In the genomic region with DNA sequence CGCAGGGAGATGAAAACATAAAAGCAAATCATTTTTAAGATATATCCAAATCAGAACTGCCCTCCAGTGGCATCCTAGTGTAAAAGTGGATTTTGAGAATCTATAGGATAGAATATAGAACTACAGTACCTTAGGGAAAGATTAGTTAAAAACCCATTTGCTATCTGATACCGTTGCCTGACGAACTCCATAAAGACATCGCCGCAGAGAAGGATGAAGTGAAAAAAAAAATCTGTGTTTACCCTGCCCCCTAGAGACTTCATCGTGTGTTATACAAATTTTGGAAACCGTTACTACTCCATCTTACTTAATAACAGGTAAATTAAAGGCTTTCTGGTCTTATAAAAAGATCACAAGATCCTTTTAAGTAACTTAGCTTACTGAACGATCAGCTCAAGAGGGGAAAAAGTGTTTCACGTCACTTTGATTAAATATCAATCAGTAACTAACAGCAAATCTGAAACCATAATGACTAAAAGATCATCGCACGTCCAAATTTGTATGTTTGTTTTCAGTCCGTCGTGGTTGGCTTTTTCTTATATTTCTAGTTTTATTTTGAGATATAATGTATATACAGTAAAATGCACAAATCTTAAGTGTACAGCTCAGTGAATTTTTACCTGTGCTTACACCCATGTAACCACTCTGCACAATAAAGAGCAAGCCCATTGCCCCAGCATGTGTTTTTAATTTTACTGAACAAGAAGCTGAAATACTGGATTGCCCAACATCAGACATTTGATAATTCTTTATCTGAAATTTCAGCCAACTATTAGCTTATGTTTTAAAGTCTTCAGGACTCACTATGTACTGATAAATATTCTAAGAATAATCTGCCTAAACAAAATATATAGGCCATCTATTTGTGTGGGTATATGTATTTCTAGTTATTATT, we compare ENCODE assay signal across 8 cellular contexts. TPM values are rescaled to one million over a fixed set of nuclear protein-coding genes. Genes with fewer than 3 reads are reported as not detected.
DNase-seq lines count a peak whose midpoint lies in the region; ATAC-seq, FAIRE-seq and TF ChIP-seq lines count a peak whose summit lies in the region.

No MANE protein-coding gene starts in this region.

- H3K9me3 Mint-ChIP-seq in activated T-cell treated with anti-CD3 and anti-CD28 coated beads, Interleukin-2, amount 50 U/mL, for 72 hours = no peaks in the 10 kb centered on the region

- H3K79me1 ChIP-seq in H1 (ENCODE audit: low read depth, low read length) (peaks cover 6% of the 10 kb centered on the region; the same call in 1 of the 2 replicates), neuronal stem cell (ENCODE audit: low read depth, low read length) (peaks cover 3% of the 10 kb centered on the region)

- TF ChIP-seq POLR2A in H1 (IDR thresholded peaks at IDR 0.05; ENCODE audit: control extremely low read depth in 1 of 2, low read depth in 2 of 2, low read length in 2 of 2) = no peak

- no peak for TF ChIP-seq CTCF in H1 (IDR thresholded peaks at IDR 0.05; ENCODE audit: control extremely low read depth in 1 of 3, insufficient read depth in 1 of 3, low read depth in 1 of 3, low read length in 3 of 3)

- peaks cover 4 to 9% of the 10 kb centered on the region in 2 experiments for H4K20me1 ChIP-seq in H1 (replicated peaks in 1 of 2; ENCODE audit: control insufficient read depth in 1 of 2, insufficient read depth in 2 of 2, low read length in 2 of 2)

- H2BK5ac ChIP-seq in H1 (ENCODE audit: low read depth, low read length) (no peak overlapping the region), neuronal stem cell (ENCODE audit: low read length) (no peak overlapping the region)

- H3K9me3 ChIP-seq in NT2/D1 (ENCODE audit: insufficient read depth, low read length) (no peaks in the 10 kb centered on the region), H1 (ENCODE audit: insufficient read depth in 2 of 2, low read depth in 1 of 2, low read length in 1 of 2) (no peaks in the 10 kb centered on the region), neuronal stem cell (replicated peaks in 1 of 2; ENCODE audit: control insufficient read depth in 2 of 2, insufficient read depth in 1 of 2, low read depth in 1 of 2, low read length in 2 of 2) (no peaks in the 10 kb centered on the region)

- peak overlapping the region; percentile 42 for H3K4me3 ChIP-seq in NT2/D1 (ENCODE audit: insufficient read length, low read depth)
- peak overlapping the region; percentile 42 to 98 (median 58) for H3K4me3 ChIP-seq in H1 (ENCODE audit: extremely low read depth in 1 of 4, insufficient read depth in 2 of 4, low read depth in 3 of 4, low read length in 4 of 4)
- H3K4me3 ChIP-seq in neuronal stem cell (ENCODE audit: low read length in 2 of 2) = peak overlapping the region in 1 of 2 donors; percentile 87

- H3K18ac ChIP-seq in H1 (ENCODE audit: extremely low read depth, low read length) = no peak overlapping the region
- no peak overlapping the region for H3K18ac ChIP-seq in neuronal stem cell (ENCODE audit: low read length)

- POLR2A ChIA-PET in H1 (lab: Charles Lee; ENCODE audit: partially characterized antibody) = interaction anchor here (0.6 to 6.0 kb wide), 29 partner anchors 8 to 386 kb away, joined by 3 to 87 read pairs (median 3); a partner anchor contains a TSS

- WGBS in H1 (ENCODE audit: extremely low coverage in 1 of 2, insufficient coverage in 1 of 2, insufficient read length in 1 of 2, insufficient replicate concordance in 2 of 2, low coverage in 1 of 2, low lambda C conversion rate in 2 of 2, missing lambda C conversion rate in 1 of 2), 2 experiments = 34% methylated on average over 13 of the region's 13 CpGs; no CpG with 5 or more reads in 1 of the 2 experiments
- no CpG with 5 or more reads among the region's 13 CpGs for WGBS in neuronal stem cell (ENCODE audit: extremely low coverage in 2 of 2, insufficient read length in 2 of 2, insufficient replicate concordance in 1 of 2), 2 donors

- H2BK120ac ChIP-seq in H1 (replicated peaks; ENCODE audit: low read depth, low read length) = no peak overlapping the region
- no peak overlapping the region for H2BK120ac ChIP-seq in neuronal stem cell (ENCODE audit: low read depth, low read length)

- peak overlapping the region; percentile 57; the same call in 1 of the 2 replicates for H2AFZ ChIP-seq in H1 (ENCODE audit: low read length)
- peak overlapping the region; percentile 69 for H2AFZ ChIP-seq in neuronal stem cell (ENCODE audit: low read length)

- H3K23me2 ChIP-seq in H1 (ENCODE audit: low read depth, low read length) = no peaks in the 10 kb centered on the region

- H3K27me3 ChIP-seq in NT2/D1 (ENCODE audit: insufficient read depth, insufficient read length) = no peaks in the 10 kb centered on the region
- no peaks in the 10 kb centered on the region for H3K27me3 ChIP-seq in H1 (replicated peaks in 1 of 4; ENCODE audit: control insufficient read depth in 3 of 4, extremely low read depth in 1 of 4, insufficient read depth in 3 of 4, low read length in 3 of 4)
- H3K27me3 ChIP-seq in neuronal stem cell (ENCODE audit: control insufficient read depth in 3 of 3, insufficient read depth in 3 of 3, low read depth in 1 of 3, low read length in 3 of 3) = peaks cover 0 to 2% (median 0%) of the 10 kb centered on the region in 3 experiments

- H2BK15ac ChIP-seq in H1 (ENCODE audit: low read length) (no peak overlapping the region), neuronal stem cell (ENCODE audit: low read length) (no peak overlapping the region)

- H3K14ac ChIP-seq in H1 (ENCODE audit: insufficient read length) = no peak overlapping the region
- H3K14ac ChIP-seq in neuronal stem cell (ENCODE audit: low read length) = no peak overlapping the region

- peaks cover 56% of the 10 kb centered on the region for H3K4me1 Mint-ChIP-seq in activated T-cell treated with anti-CD3 and anti-CD28 coated beads, Interleukin-2, amount 50 U/mL, for 72 hours (ENCODE audit: low read depth)

- H3K4me1 ChIP-seq in NT2/D1 (ENCODE audit: insufficient read depth, insufficient read length) (no peaks in the 10 kb centered on the region), H1 (replicated peaks in 1 of 4; ENCODE audit: control insufficient read depth in 3 of 4, insufficient read depth in 4 of 4, low read length in 3 of 4) (peaks cover 0 to 5% (median 2%) of the 10 kb centered on the region in 4 experiments; a peak in 4 of 7 replicates), neuronal stem cell (ENCODE audit: control insufficient read depth in 2 of 2, insufficient read depth in 1 of 2, low read depth in 1 of 2, low read length in 2 of 2) (peaks cover 3 to 7% of the 10 kb centered on the region in 2 donors)

- TF ChIP-seq EP300 in H1 (IDR thresholded peaks at IDR 0.05; ENCODE audit: borderline replicate concordance in 1 of 2, low read depth in 2 of 2, low read length in 2 of 2) = no peak

- H3K27me3 Mint-ChIP-seq in activated T-cell treated with anti-CD3 and anti-CD28 coated beads, Interleukin-2, amount 50 U/mL, for 72 hours (ENCODE audit: low read depth) = no peaks in the 10 kb centered on the region

- H4K5ac ChIP-seq in H1 (ENCODE audit: insufficient read length, low read depth, low read length) = peak overlapping the region; percentile 57

- H3K36me3 ChIP-seq in NT2/D1 (ENCODE audit: insufficient read depth, insufficient read length, low read length) (peaks cover 23% of the 10 kb centered on the region), H1 (ENCODE audit: control insufficient read depth in 2 of 4, insufficient read depth in 4 of 4, low read length in 3 of 4) (peaks cover 18 to 29% (median 26%) of the 10 kb centered on the region in 4 experiments), neuronal stem cell (replicated peaks in 1 of 2; ENCODE audit: control insufficient read depth in 2 of 2, insufficient read depth in 2 of 2, low read length in 2 of 2) (peaks cover 16 to 32% of the 10 kb centered on the region in 2 donors)

- H3K23ac ChIP-seq in H1 (ENCODE audit: insufficient read length) = no peak overlapping the region
- H3K23ac ChIP-seq in neuronal stem cell (ENCODE audit: low read depth, low read length, poor library complexity) = no peak overlapping the region

- no peak for DNase-seq in activated T-cell treated with anti-CD3 and anti-CD28 coated beads, Interleukin-2, amount 50 U/mL, for 72 hours
- no peak for DNase-seq in activated T-cell treated with anti-CD3 and anti-CD28 coated beads, Interleukin-2, amount 50 U/mL, for 1 hour
- DNase-seq in NT2/D1 (ENCODE audit: low read depth, low spot score) (no peak), H1 (ENCODE audit: low read depth in 1 of 2, low spot score in 2 of 2) (no peak), neuronal stem cell (ENCODE audit: low spot score) (no peak)
- no peak for DNase-seq in activated CD4-positive, alpha-beta T cell treated with anti-CD3 and anti-CD28 coated beads, Interleukin-2, amount 50 U/mL, for 48 hours
- no peak for DNase-seq in effector CD8-positive, alpha-beta T cell (lab: John Stamatoyannopoulos, UW)

- H3K27ac ChIP-seq in H1 (ENCODE audit: low read depth, low read length) (no peak overlapping the region), neuronal stem cell (replicated peaks; ENCODE audit: low read length) (no peak overlapping the region)

- H4K8ac ChIP-seq in H1 (ENCODE audit: extremely low read depth, insufficient read depth, low read length) (no peak overlapping the region), neuronal stem cell (ENCODE audit: low read depth, low read length) (no peak overlapping the region)

- H2BK12ac ChIP-seq in H1 (ENCODE audit: low read depth, low read length) (no peak overlapping the region), neuronal stem cell (ENCODE audit: low read length) (no peak overlapping the region)

- H4K91ac ChIP-seq in H1 (replicated peaks; ENCODE audit: insufficient read length, low read length) = no peak overlapping the region
- H4K91ac ChIP-seq in neuronal stem cell (ENCODE audit: low read depth, low read length, poor library complexity) = no peak overlapping the region

- H3K36me3 Mint-ChIP-seq in activated T-cell treated with anti-CD3 and anti-CD28 coated beads, Interleukin-2, amount 50 U/mL, for 72 hours (ENCODE audit: insufficient read depth in 2 of 2) = peaks cover 13 to 29% of the 10 kb centered on the region in 2 donors

- no peak overlapping the region for H3K56ac ChIP-seq in H1 (replicated peaks; ENCODE audit: insufficient read length, low read depth, low read length)

- H3K4ac ChIP-seq in H1 (replicated peaks; ENCODE audit: insufficient read length, low read depth, low read length) (no peak overlapping the region), neuronal stem cell (ENCODE audit: low read length) (no peak overlapping the region)

- peaks cover 9 to 38% of the 10 kb centered on the region in 2 experiments for H3K79me2 ChIP-seq in H1 (ENCODE audit: control insufficient read depth in 1 of 2, insufficient read depth in 2 of 2, low read length in 2 of 2)

- no peak overlapping the region for H2BK20ac ChIP-seq in H1 (ENCODE audit: low read length)

- H3K27ac Mint-ChIP-seq in activated T-cell treated with anti-CD3 and anti-CD28 coated beads, Interleukin-2, amount 50 U/mL, for 72 hours = no peak overlapping the region

- TF ChIP-seq RAD21 in H1 (IDR thresholded peaks at IDR 0.05 in 1 of 2, conservative IDR thresholded peaks at IDR 0.05 in 1 of 2; ENCODE audit: low read depth in 2 of 2, low read length in 2 of 2) = no peak

- no peak overlapping the region for H2AK5ac ChIP-seq in H1 (ENCODE audit: low read depth, low read length)
- no peak overlapping the region for H2AK5ac ChIP-seq in neuronal stem cell (ENCODE audit: low read depth, low read length)

- ATAC-seq in activated T-cell treated with anti-CD3 and anti-CD28 coated beads, Interleukin-2, amount 50 U/mL, for 72 hours (replicated peaks in 1 of 2) = peak; percentile 13 to 16
- no peak for ATAC-seq in HG03565 (IDR thresholded peaks at IDR 0.05; ENCODE audit: unreplicated experiment)

- CTCF ChIA-PET in H1 (lab: Charles Lee; ENCODE audit: partially characterized antibody) = interaction anchor here (0.8 to 12.5 kb wide), 27 partner anchors 9 to 377 kb away, joined by 3 to 175 read pairs (median 6); no protein-coding TSS in a partner anchor

- H3K4me3 Mint-ChIP-seq in activated T-cell treated with anti-CD3 and anti-CD28 coated beads, Interleukin-2, amount 50 U/mL, for 72 hours = no peak overlapping the region

- H3K9ac ChIP-seq in NT2/D1 (ENCODE audit: insufficient read length, low read depth) = peak overlapping the region; percentile 76
- peak overlapping the region in 3 of 4 experiments; percentile 0 to 89 (median 9); a peak in 2 of 7 replicates for H3K9ac ChIP-seq in H1 (replicated peaks in 1 of 4; ENCODE audit: extremely low read depth in 1 of 4, low read depth in 3 of 4, low read length in 3 of 4)
- H3K9ac ChIP-seq in neuronal stem cell (ENCODE audit: low read depth, low read length, poor library complexity) = no peak overlapping the region

- FAIRE-seq in H1 (lab: Jason Lieb, UNC) = no peak

- peak overlapping the region; percentile 67 to 74 for H3K4me2 ChIP-seq in H1 (ENCODE audit: insufficient read depth in 1 of 2, low read depth in 2 of 2, low read length in 2 of 2)
- H3K4me2 ChIP-seq in neuronal stem cell (ENCODE audit: insufficient read depth, low read length, poor library complexity, severe bottlenecking) = peak overlapping the region; percentile 48

RNA-seq across cellular contexts. Expression of a gene that starts 0.9 kb away (rescaled TPM):
- 100 to 1,000 TPM; 184 to 238 TPM for total RNA-seq in activated T-cell treated with anti-CD3 and anti-CD28 coated beads, Interleukin-2, amount 50 U/mL, for 72 hours
- 293 TPM in 2 replicates for total RNA-seq in H1 (2021; fragmentation: NEBNext Ultra II Directional; extraction: Animal tissue kit (Norgen Biotek cat#: 25700))
- 262 and 275 TPM in 2 replicates for polyA plus RNA-seq in H1 (2011; rRNA removed)
- polyA plus RNA-seq in H1 (2011; cell fraction: cytosol; rRNA removed) = 388 TPM
- 398 TPM for polyA plus RNA-seq in H1 (2011; cell fraction: nucleus; rRNA removed)
- 284 to 317 TPM (median 306 TPM) in 4 replicates for polyA plus RNA-seq in H1 (2012, experiment 1 of 2)
- polyA plus RNA-seq in H1 (2012, experiment 2 of 2) = 63.7 TPM
- 154 TPM for polyA plus RNA-seq in H1 (2013, experiment 1 of 2)
- polyA plus RNA-seq in H1 (2013, experiment 2 of 2) = 151 TPM
- 510 and 545 TPM in 2 replicates for polyA minus RNA-seq in H1 (2011; rRNA and poly(A)+ RNA removed)
- polyA minus RNA-seq in H1 (2011; cell fraction: cytosol; rRNA and poly(A)+ RNA removed) = 161 TPM
- polyA minus RNA-seq in H1 (2011; cell fraction: nucleus; rRNA and poly(A)+ RNA removed) = 219 TPM
- 102 TPM for polyA plus RNA-seq in neuronal stem cell (2013, experiment 1 of 2)
- polyA plus RNA-seq in neuronal stem cell (2013, experiment 2 of 2) = 98.5 TPM

RNA-seq across cellular contexts. Expression of a gene that starts 41.1 kb away (rescaled TPM):
- 10 to 100 TPM in 1 of 2 donors, under 1 TPM in 1; 0.50 to 12.3 TPM for total RNA-seq in activated T-cell treated with anti-CD3 and anti-CD28 coated beads, Interleukin-2, amount 50 U/mL, for 72 hours
- not detected in 2 replicates for total RNA-seq in H1 (2021; fragmentation: NEBNext Ultra II Directional; extraction: Animal tissue kit (Norgen Biotek cat#: 25700))
- 0.08 TPM in 1 of 2 replicates, not detected in the other for polyA plus RNA-seq in H1 (2011; rRNA removed)
- polyA plus RNA-seq in H1 (2011; cell fraction: cytosol; rRNA removed) = not detected
- polyA plus RNA-seq in H1 (2011; cell fraction: nucleus; rRNA removed) = not detected
- not detected in 4 replicates for polyA plus RNA-seq in H1 (2012, experiment 1 of 2)
- polyA plus RNA-seq in H1 (2012, experiment 2 of 2) = not detected
- not detected for polyA plus RNA-seq in H1 (2013, experiment 1 of 2)
- polyA plus RNA-seq in H1 (2013, experiment 2 of 2) = not detected
- polyA minus RNA-seq in H1 (2011; rRNA and poly(A)+ RNA removed) = not detected in 2 replicates
- polyA minus RNA-seq in H1 (2011; cell fraction: cytosol; rRNA and poly(A)+ RNA removed) = not detected
- not detected for polyA minus RNA-seq in H1 (2011; cell fraction: nucleus; rRNA and poly(A)+ RNA removed)
- polyA plus RNA-seq in neuronal stem cell (2013, experiment 1 of 2) = not detected
- not detected for polyA plus RNA-seq in neuronal stem cell (2013, experiment 2 of 2)
